10 cellular contexts compared by ENCODE assay signal in the genomic region with DNA sequence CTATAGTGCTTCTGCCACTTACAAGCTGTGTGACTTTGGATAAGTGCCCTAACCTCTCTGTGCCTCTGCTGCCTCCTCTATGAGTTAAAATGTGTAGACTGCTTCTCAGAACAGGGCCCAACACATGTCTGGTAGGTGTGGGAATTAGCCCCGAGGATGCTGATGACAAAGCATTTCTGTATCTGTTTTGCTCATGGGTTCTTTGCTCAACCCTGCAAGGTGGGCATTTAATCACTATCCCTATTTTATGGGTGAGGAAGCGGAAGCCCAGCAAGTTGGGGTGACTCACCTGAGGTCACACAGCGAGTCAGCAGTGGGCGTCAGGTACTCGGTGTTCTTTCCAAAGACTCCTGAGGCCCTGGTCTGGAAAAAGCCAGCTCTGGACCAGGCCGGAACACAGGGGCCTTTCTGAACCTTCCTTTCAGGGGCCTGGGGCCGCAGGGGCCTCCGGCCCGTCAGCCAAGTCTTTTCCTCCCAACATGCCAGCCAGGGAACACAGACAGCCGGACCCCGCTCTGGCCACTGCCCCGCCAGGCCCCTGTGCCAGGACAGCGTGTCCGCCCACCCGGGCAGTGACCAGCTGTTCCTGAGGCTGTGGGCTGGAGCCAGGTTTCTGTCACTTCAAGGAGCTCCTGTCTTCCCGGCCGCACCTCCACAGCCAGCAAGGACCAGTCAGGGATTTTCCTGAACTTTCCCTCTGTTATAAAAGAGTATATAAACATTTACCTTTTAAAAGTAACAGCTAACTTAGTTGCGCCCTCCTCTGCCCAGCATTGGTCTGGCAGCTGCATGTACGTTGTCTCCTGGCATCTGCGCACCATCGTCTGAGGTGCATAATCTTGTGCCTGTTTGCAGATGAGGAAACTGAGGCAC.
A peak's percentile ranks its signal among the peaks of the same experiment; 100 is the strongest.
DNase-seq lines count a peak whose midpoint lies in the region; ATAC-seq and TF ChIP-seq lines count a peak whose summit lies in the region.
"Had no signal": no experiment of that assay in that cellular context is flagged by ENCODE, and none has a peak within 500 bp of the region (broad histone marks: within the 10 kb centered on the region; RNA-seq: fewer than 3 reads in every experiment).

No MANE protein-coding gene starts in this region.

- peak overlapping the region; percentile 35 to 51 for H3K9ac ChIP-seq in colonic mucosa (ENCODE audit: low read depth in 2 of 2, low read length in 2 of 2)
- H3K9ac ChIP-seq in mesenchymal stem cell (ENCODE audit: low read length), result peak overlapping the region; percentile 38

- peak overlapping the region in 1 of 2 experiments; percentile 35 for H3K14ac ChIP-seq in mesenchymal stem cell (ENCODE audit: low read length in 2 of 2)

- no peak overlapping the region for H4K91ac ChIP-seq in mesenchymal stem cell (ENCODE audit: low read length)

- WGBS in mesenchymal stem cell, result 85% methylated on average over 19 of the region's 21 CpGs

- H2BK5ac ChIP-seq in mesenchymal stem cell (ENCODE audit: low read depth, low read length, poor library complexity, severe bottlenecking), result no peak overlapping the region

- peaks cover 60% of the 10 kb centered on the region for H3K79me1 ChIP-seq in mesenchymal stem cell (replicated peaks; ENCODE audit: low read length, poor library complexity, severe bottlenecking)

- H2BK12ac ChIP-seq in mesenchymal stem cell (ENCODE audit: low read length in 2 of 2), result peak overlapping the region in 1 of 2 experiments; percentile 11

- peak overlapping the region; percentile 27 for H2BK15ac ChIP-seq in mesenchymal stem cell (ENCODE audit: low read depth, poor library complexity, severe bottlenecking)

- H3K18ac ChIP-seq in mesenchymal stem cell (ENCODE audit: low read depth in 1 of 2, low read length in 2 of 2), result no peak overlapping the region

- H4K8ac ChIP-seq in mesenchymal stem cell (ENCODE audit: low read length), result no peak overlapping the region

- H3K23ac ChIP-seq in mesenchymal stem cell (ENCODE audit: low read length in 2 of 2), result peak overlapping the region in 1 of 2 experiments; percentile 83

- DNase-seq in A172 (ENCODE audit: low spot score) (peak; percentile 43), colonic mucosa (peak; percentile 85), mesenchymal stem cell (peak; percentile 26), DMS79 (lab: John Stamatoyannopoulos, UW) (no peak), hippocampal formation (lab: John Stamatoyannopoulos, UW) (no peak), occipital lobe (lab: John Stamatoyannopoulos, UW) (no peak)
- DNase-seq: cerebellar nuclear complex, SIG-M5 had no signal

- H2BK120ac ChIP-seq in mesenchymal stem cell (ENCODE audit: low read depth, low read length), result no peak overlapping the region

- intact Hi-C loops in colonic mucosa (cut with DNase I), result no loop called here

- H3K4me1 ChIP-seq in colonic mucosa (peaks cover 6% of the 10 kb centered on the region), mesenchymal stem cell (ENCODE audit: control insufficient read depth, insufficient read depth, low read depth, low read length) (peaks cover 25% of the 10 kb centered on the region)

- no peaks in the 10 kb centered on the region for H3K9me3 ChIP-seq in colonic mucosa
- H3K9me3 ChIP-seq in mesenchymal stem cell (ENCODE audit: control insufficient read depth, low read length), result no peaks in the 10 kb centered on the region

- H3K4me2 ChIP-seq in mesenchymal stem cell (ENCODE audit: low read length, poor library complexity, severe bottlenecking), result no peak overlapping the region

- H3K27ac ChIP-seq in colonic mucosa (peak overlapping the region; percentile 82), mesenchymal stem cell (ENCODE audit: low read length, poor library complexity, severe bottlenecking) (no peak overlapping the region)

- H2AFZ ChIP-seq in mesenchymal stem cell (ENCODE audit: low read depth, low read length), result no peak overlapping the region

- H3K27me3 ChIP-seq in colonic mucosa (no peaks in the 10 kb centered on the region), mesenchymal stem cell (ENCODE audit: control insufficient read depth in 1 of 2, insufficient read depth in 1 of 2, low read length in 2 of 2) (no peaks in the 10 kb centered on the region)

- ATAC-seq in GM21717 (IDR thresholded peaks at IDR 0.05; ENCODE audit: unreplicated experiment), result no peak

- H3K4me3 ChIP-seq in colonic mucosa (no peak overlapping the region), mesenchymal stem cell (ENCODE audit: insufficient read depth in 1 of 2, low read depth in 1 of 2, low read length in 2 of 2) (no peak overlapping the region)

- H3K36me3 ChIP-seq in colonic mucosa (no peaks in the 10 kb centered on the region), mesenchymal stem cell (ENCODE audit: control insufficient read depth in 1 of 2, insufficient read depth in 2 of 2, low read depth in 1 of 2, low read length in 2 of 2) (peaks cover 0 to 10% of the 10 kb centered on the region in 2 experiments)

- no peak overlapping the region for H3K4ac ChIP-seq in mesenchymal stem cell (ENCODE audit: low read depth in 1 of 2, low read length in 2 of 2)

- TF ChIP-seq CTCF in LNCAP (IDR thresholded peaks at IDR 0.05), result peak; percentile 69
- TF ChIP-seq CTCF in colonic mucosa (IDR thresholded peaks at IDR 0.05), result peak; percentile 55

- no peak overlapping the region for H2AK5ac ChIP-seq in mesenchymal stem cell (ENCODE audit: low read length, severe bottlenecking)

Comparison
In these comparisons a context has a peak if more than half of its experiments do, and no peak if none do; other contexts are left out.
1. DNase-seq: peak in A172 (single experiment), colonic mucosa (single experiment) and mesenchymal stem cell (single experiment); none in DMS79 (single experiment), hippocampal formation (0 of 2) and occipital lobe (single experiment).